ENCODE assay signal across 10 cellular contexts in the genomic region with DNA sequence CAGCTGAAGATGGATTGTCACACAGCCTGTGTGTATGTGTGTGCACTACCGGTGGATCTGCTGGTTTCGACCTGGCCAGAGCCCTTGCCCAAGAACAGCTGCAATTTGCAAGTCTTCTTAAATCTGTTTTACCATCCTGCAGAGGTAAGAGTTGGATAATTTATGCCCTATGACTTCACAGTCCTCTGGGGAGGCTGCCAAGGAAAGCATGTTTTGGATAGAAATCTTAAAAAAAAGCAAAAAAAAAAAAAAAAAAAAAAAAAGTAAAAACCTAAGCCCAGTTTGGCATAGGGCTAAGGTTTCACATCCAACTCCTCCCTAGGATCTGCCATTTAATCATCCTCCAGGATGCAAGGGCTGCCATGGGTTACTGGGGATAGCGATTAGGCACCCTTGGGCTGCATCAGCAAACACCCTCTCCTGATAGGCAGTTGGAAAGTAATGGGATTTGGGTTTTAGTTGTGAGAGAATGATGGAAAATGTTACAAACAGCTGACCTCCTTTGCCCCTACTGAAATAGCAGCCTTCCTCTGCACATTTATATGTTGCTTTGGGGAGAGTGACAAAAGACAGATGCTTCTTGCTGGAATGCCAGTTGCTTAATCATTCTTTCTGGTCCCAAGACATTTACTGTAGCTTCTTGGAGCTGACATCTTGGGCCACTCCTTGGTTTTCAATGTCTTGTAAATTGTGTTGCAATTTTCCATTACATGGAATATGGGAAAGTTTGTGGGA. TPM values are rescaled to one million over a fixed set of nuclear protein-coding genes. Genes with fewer than 3 reads are reported as not detected.
DNase-seq lines count a peak whose midpoint lies in the region; ATAC-seq lines count a peak whose summit lies in the region.
"Had no signal": no experiment of that assay in that cellular context is flagged by ENCODE, and none has a peak within 500 bp of the region (broad histone marks: within the 10 kb centered on the region; RNA-seq: fewer than 3 reads in every experiment).

No MANE protein-coding gene starts in this region.

- H3K79me2 ChIP-seq in Karpas-422 (ENCODE audit: low read length), result no peaks in the 10 kb centered on the region

- DNase-seq in ELF-1 (ENCODE audit: low read depth, low spot score), result peak; percentile 38
- DNase-seq in amniotic stem cell (lab: John Stamatoyannopoulos, UW), result peak; percentile 23
- peak; percentile 44 for DNase-seq in left ventricle myocardium superior
- no peak for DNase-seq in NCI-H510A treated with DMSO at 0.1 percent for 48 hours (lab: John Stamatoyannopoulos, UW)
- no peak for DNase-seq in SHP77 treated with DMSO at 0.1 percent for 48 hours (lab: John Stamatoyannopoulos, UW)
- DNase-seq in stimulated activated CD4-positive, alpha-beta T cell treated with anti-CD3 and anti-CD28 coated beads, Interleukin-2, amount 100 ng/mL, for 48 hours, result no peak
- DNase-seq in Karpas-422, result no peak

- H2AFZ ChIP-seq in Karpas-422 (ENCODE audit: low read length), result no peak overlapping the region

- H3K36me3 ChIP-seq in skeletal muscle satellite cell (ENCODE audit: insufficient read depth, low read length) (no peaks in the 10 kb centered on the region), Karpas-422 (ENCODE audit: insufficient read depth, low read length) (no peaks in the 10 kb centered on the region)

- H3K4me1 ChIP-seq in skeletal muscle satellite cell (ENCODE audit: control insufficient read depth, insufficient read depth, low read length) (peaks cover 36% of the 10 kb centered on the region), Karpas-422 (ENCODE audit: low read length) (peaks cover 34% of the 10 kb centered on the region)

- H3K4me2 ChIP-seq in skeletal muscle satellite cell (ENCODE audit: low read length), result peak overlapping the region; percentile 34
- no peak overlapping the region for H3K4me2 ChIP-seq in Karpas-422 (ENCODE audit: low read depth, low read length, poor library complexity, severe bottlenecking)

- intact Hi-C loops in left ventricle myocardium superior (cut with micrococcal nuclease), result loop anchor here (5.0 kb wide), 2 partner anchors 69 to 169 kb away; partner anchors contain the start of gene CCDC80

- H3K9ac ChIP-seq in skeletal muscle satellite cell (ENCODE audit: low read depth, low read length) (no peak overlapping the region), Karpas-422 (ENCODE audit: low read length) (no peak overlapping the region)

- no peaks in the 10 kb centered on the region for H3K9me3 ChIP-seq in skeletal muscle satellite cell (replicated peaks; ENCODE audit: low read length)
- no peaks in the 10 kb centered on the region for H3K9me3 ChIP-seq in Karpas-422 (ENCODE audit: low read length)

- peak; percentile 86 for ATAC-seq in left ventricle myocardium superior

- 0 out of 2 replicates have a peak, but pooled peaks cover 4% of the 10 kb centered on the region for H3K9me2 ChIP-seq in Karpas-422 (replicated peaks; ENCODE audit: insufficient read depth, low read length)

- no peak overlapping the region for H3K27ac ChIP-seq in Karpas-422 (ENCODE audit: low read length)
- H3K27ac ChIP-seq: epithelial cell of prostate had no signal

- H3K4me3 ChIP-seq in skeletal muscle satellite cell (ENCODE audit: low read length) (no peak overlapping the region), Karpas-422 (ENCODE audit: low read length) (no peak overlapping the region)

- H3K27me3 ChIP-seq in skeletal muscle satellite cell (ENCODE audit: control insufficient read depth, insufficient read depth, low read length), result no peaks in the 10 kb centered on the region
- no peaks in the 10 kb centered on the region for H3K27me3 ChIP-seq in Karpas-422 (ENCODE audit: low read length)

- H4K20me1 ChIP-seq in Karpas-422 (ENCODE audit: insufficient read depth, low read depth, low read length), result no peaks in the 10 kb centered on the region

RNA-seq across cellular contexts. Expression of gene CD200R1L, which starts 35.3 kb away (rescaled TPM):
- not detected for total RNA-seq in left ventricle myocardium superior
- not detected in 2 replicates for total RNA-seq in skeletal muscle satellite cell (2012; rRNA removed)
- total RNA-seq in Karpas-422 (2014; rRNA removed; shearing (Covaris generic); ENCODE audit: low replicate concordance), result not detected in 2 replicates
- total RNA-seq: T-helper 1 cell treated with Interleukin-12 subunit alpha and Interleukin-12 subunit beta and Interleukin-4 antibody, amounts not matched to agents 30 ng/mL and 1 ng/mL, for 36 hours had no signal

Comparison
In these comparisons a context has a peak if more than half of its experiments do, and no peak if none do; other contexts are left out.
1. DNase-seq: peak in ELF-1 (single experiment), amniotic stem cell (single experiment) and left ventricle myocardium superior (single experiment); none in NCI-H510A treated with DMSO at 0.1 percent for 48 hours (single experiment), SHP77 treated with DMSO at 0.1 percent for 48 hours (single experiment), stimulated activated CD4-positive, alpha-beta T cell treated with anti-CD3 and anti-CD28 coated beads, Interleukin-2, amount 100 ng/mL, for 48 hours (0 of 2) and Karpas-422 (single experiment).